18 cellular contexts compared by ENCODE assay signal in genomic region chr3:114867359-114867758, GRCh38.
DNase-seq lines count a peak whose midpoint lies in the region; ATAC-seq, FAIRE-seq and TF ChIP-seq lines count a peak whose summit lies in the region.
"Had no signal": no experiment of that assay in that cellular context is flagged by ENCODE, and none has a peak within 500 bp of the region (broad histone marks: within the 10 kb centered on the region; RNA-seq: fewer than 3 reads in every experiment).

No MANE protein-coding gene starts in this region.

- H2AFZ ChIP-seq in HCT116 (ENCODE audit: low read depth, low read length, poor library complexity, severe bottlenecking): no peak overlapping the region

- H3K4me2 ChIP-seq in HCT116 (ENCODE audit: low read length): peak overlapping the region; percentile 46

- in situ Hi-C loops in gastrocnemius medialis (cut with MboI; ENCODE audit: low sequenced_read_pairs in 4 of 4): no loop called here
- in situ Hi-C loops in ACHN (cut with HindIII; ENCODE audit: low pct_ligation_motif_present, low pct_unique_long_range_greater_than_20kb, low sequenced_read_pairs): no loop called here

- POLR2A ChIA-PET in HCT116 (lab: Charles Lee): interaction anchor here (1.1 kb wide), 1 partner anchor 10 kb away, joined by 3 read pairs; no protein-coding TSS in a partner anchor

- ATAC-seq in HCT116: peak; percentile 75
- no peak for ATAC-seq in gastrocnemius medialis
- ATAC-seq in GM21529 (IDR thresholded peaks at IDR 0.05; ENCODE audit: unreplicated experiment): no peak
- ATAC-seq: HepG2 had no signal

- no TSS peak for BruUV-seq in HCT116 (replicated peaks; lab: Mats Ljungman, UMichigan)

- TF ChIP-seq POLR2A in HCT116 (IDR thresholded peaks at IDR 0.05; ENCODE audit: borderline replicate concordance, extremely low read depth, insufficient read depth, insufficient read length) (no peak), gastrocnemius medialis (IDR thresholded peaks at IDR 0.05) (no peak)

- no peaks in the 10 kb centered on the region for H3K9me3 ChIP-seq in HCT116 (ENCODE audit: control insufficient read depth in 1 of 2, insufficient read depth in 1 of 2, low read depth in 1 of 2, low read length in 2 of 2)
- no peaks in the 10 kb centered on the region for H3K9me3 ChIP-seq in kidney (ENCODE audit: control insufficient read depth in 1 of 2, low read length in 2 of 2)
- H3K9me3 ChIP-seq in gastrocnemius medialis: no peaks in the 10 kb centered on the region
- H3K9me3 ChIP-seq: Caco-2 had no signal

- H3K9ac ChIP-seq in HCT116 (ENCODE audit: low read length) (no peak overlapping the region), kidney (ENCODE audit: low read length in 2 of 2) (no peak overlapping the region)

- RAD21 ChIA-PET in HCT116 (lab: Charles Lee; ENCODE audit: low non-redundant PET in 1 of 2, low total read pairs in 2 of 2, uncharacterized antibody in 2 of 2, unreplicated experiment in 2 of 2): no interaction called here

- TF ChIP-seq CTCF in HCT116 (IDR thresholded peaks at IDR 0.05 in 2 of 3, conservative IDR thresholded peaks at IDR 0.05 in 1 of 3; ENCODE audit: borderline replicate concordance in 1 of 3, insufficient read depth in 1 of 3, low read depth in 2 of 3, low read length in 2 of 3): no peak
- no peak for TF ChIP-seq CTCF in kidney (IDR thresholded peaks at IDR 0.05; ENCODE audit: borderline replicate concordance, extremely low read depth, insufficient read depth)
- no peak for TF ChIP-seq CTCF in gastrocnemius medialis (IDR thresholded peaks at IDR 0.05 in 4 of 5, conservative IDR thresholded peaks at IDR 0.05 in 1 of 5)

- peak; percentile 12 for DNase-seq in HCT116 (ENCODE audit: low read depth, low spot score)
- DNase-seq in NCI-H226: peak; percentile 16
- DNase-seq in kidney: peak; percentile 30
- DNase-seq in gastrocnemius medialis: no peak
- no peak for DNase-seq in ACHN
- DNase-seq: AML-193; Caco-2; CD4-positive, alpha-beta T cell; GDM1; GOT3; H7 had no signal

- no peak for FAIRE-seq in kidney (lab: Jason Lieb, UNC)
- FAIRE-seq: A204.1, D721Med, GM12892, GM18507, HepG2 had no signal

- H3K4me1 ChIP-seq in HCT116 (ENCODE audit: control insufficient read depth in 1 of 2, insufficient read depth in 2 of 2, low read length in 2 of 2) (peaks cover 5 to 16% of the 10 kb centered on the region in 2 experiments), kidney (ENCODE audit: control insufficient read depth in 1 of 2, insufficient read depth in 1 of 2, low read depth in 1 of 2, low read length in 2 of 2) (peaks cover 0 to 2% of the 10 kb centered on the region in 2 donors), gastrocnemius medialis (peaks cover 39 to 51% of the 10 kb centered on the region in 2 donors)
- H3K4me1 ChIP-seq: Caco-2 had no signal

- no peaks in the 10 kb centered on the region for H3K79me2 ChIP-seq in HCT116 (ENCODE audit: insufficient read depth, low read length)

- no peak overlapping the region for H3K4me3 ChIP-seq in HCT116 (replicated peaks in 1 of 2; ENCODE audit: low read depth in 1 of 2, low read length in 2 of 2)
- H3K4me3 ChIP-seq in kidney (ENCODE audit: low read length in 2 of 2): no peak overlapping the region
- no peak overlapping the region for H3K4me3 ChIP-seq in gastrocnemius medialis

- no peaks in the 10 kb centered on the region for H3K27me3 ChIP-seq in HCT116 (ENCODE audit: insufficient read depth, low read length)
- no peaks in the 10 kb centered on the region for H3K27me3 ChIP-seq in gastrocnemius medialis

- no peak for TF ChIP-seq RAD21 in HCT116 (IDR thresholded peaks at IDR 0.05; ENCODE audit: low read depth)

- intact Hi-C loops in HCT116 (cut with micrococcal nuclease): no loop called here
- intact Hi-C loops in kidney (cut with DNase I): no loop called here
- intact Hi-C loops in gastrocnemius medialis (cut with DNase I; ENCODE audit: low total_unique reads): no loop called here

- H4K20me1 ChIP-seq in HCT116 (ENCODE audit: insufficient read depth): no peaks in the 10 kb centered on the region

- CTCF ChIA-PET in HCT116 (lab: Charles Lee): no interaction called here

- H3K27ac ChIP-seq in HCT116 (ENCODE audit: low read depth, low read length): no peak overlapping the region
- H3K27ac ChIP-seq in kidney (ENCODE audit: low read depth in 2 of 2, low read length in 2 of 2): no peak overlapping the region
- peak overlapping the region in 3 of 4 donors; percentile 19 to 42 (median 23) for H3K27ac ChIP-seq in gastrocnemius medialis
- H3K27ac ChIP-seq: C4-2B had no signal

- no peaks in the 10 kb centered on the region for H3K9me2 ChIP-seq in HCT116 (ENCODE audit: insufficient read depth)

- H3K36me3 ChIP-seq in HCT116 (ENCODE audit: control insufficient read depth in 1 of 2, insufficient read depth in 2 of 2, low read length in 2 of 2): no peaks in the 10 kb centered on the region
- no peaks in the 10 kb centered on the region for H3K36me3 ChIP-seq in kidney (ENCODE audit: control insufficient read depth in 1 of 2, insufficient read depth in 2 of 2, low read length in 2 of 2)
- no peaks in the 10 kb centered on the region for H3K36me3 ChIP-seq in gastrocnemius medialis

TF ChIP-seq in HCT116, 20 proteins besides CTCF, POLR2A, EP300 and RAD21:
- TF ChIP-seq ZFX (IDR thresholded peaks at IDR 0.05) (no peak), CBX3 (IDR thresholded peaks at IDR 0.05; ENCODE audit: low read depth) (peak; percentile 60; the same call in 1 of the 2 replicates), JUND (IDR thresholded peaks at IDR 0.05) (peak; percentile 17; the same call in 1 of the 2 replicates), FOSL1 (IDR thresholded peaks at IDR 0.05; ENCODE audit: low read depth) (no peak), ATF3 (IDR thresholded peaks at IDR 0.05) (no peak)

Comparison
In these comparisons a context has a peak if more than half of its experiments do, and no peak if none do; other contexts are left out.
1. DNase-seq: peak in HCT116 (single experiment), NCI-H226 (single experiment) and kidney (single experiment); none in gastrocnemius medialis (0 of 2) and ACHN (single experiment).
2. H3K27ac ChIP-seq: peak in gastrocnemius medialis (3 of 4); none in HCT116 (single experiment) and kidney (0 of 2).